In the genomic region with DNA sequence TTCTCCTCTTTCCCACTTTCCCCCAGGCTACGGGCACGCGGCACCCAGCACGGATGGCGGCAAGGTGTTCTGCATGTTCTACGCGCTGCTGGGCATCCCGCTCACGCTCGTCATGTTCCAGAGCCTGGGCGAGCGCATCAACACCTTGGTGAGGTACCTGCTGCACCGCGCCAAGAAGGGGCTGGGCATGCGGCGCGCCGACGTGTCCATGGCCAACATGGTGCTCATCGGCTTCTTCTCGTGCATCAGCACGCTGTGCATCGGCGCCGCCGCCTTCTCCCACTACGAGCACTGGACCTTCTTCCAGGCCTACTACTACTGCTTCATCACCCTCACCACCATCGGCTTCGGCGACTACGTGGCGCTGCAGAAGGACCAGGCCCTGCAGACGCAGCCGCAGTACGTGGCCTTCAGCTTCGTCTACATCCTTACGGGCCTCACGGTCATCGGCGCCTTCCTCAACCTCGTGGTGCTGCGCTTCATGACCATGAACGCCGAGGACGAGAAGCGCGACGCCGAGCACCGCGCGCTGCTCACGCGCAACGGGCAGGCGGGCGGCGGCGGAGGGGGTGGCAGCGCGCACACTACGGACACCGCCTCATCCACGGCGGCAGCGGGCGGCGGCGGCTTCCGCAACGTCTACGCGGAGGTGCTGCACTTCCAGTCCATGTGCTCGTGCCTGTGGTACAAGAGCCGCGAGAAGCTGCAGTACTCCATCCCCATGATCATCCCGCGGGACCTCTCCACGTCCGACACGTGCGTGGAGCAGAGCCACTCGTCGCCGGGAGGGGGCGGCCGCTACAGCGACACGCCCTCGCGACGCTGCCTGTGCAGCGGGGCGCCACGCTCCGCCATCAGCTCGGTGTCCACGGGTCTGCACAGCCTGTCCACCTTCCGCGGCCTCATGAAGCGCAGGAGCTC, we compare ENCODE assay signal across 11 cellular contexts. TPM values are rescaled to one million over a fixed set of nuclear protein-coding genes. Genes with fewer than 3 reads are reported as not detected.
DNase-seq lines count a peak whose midpoint lies in the region; ATAC-seq lines count a peak whose summit lies in the region.
"Had no signal": no experiment of that assay in that cellular context is flagged by ENCODE, and none has a peak within 500 bp of the region (broad histone marks: within the 10 kb centered on the region; RNA-seq: fewer than 3 reads in every experiment).

No MANE protein-coding gene starts in this region.

- peak; percentile 37 for DNase-seq in activated naive CD8-positive, alpha-beta T cell treated with anti-CD3 and anti-CD28 coated beads for 36 hours
- DNase-seq in activated naive CD8-positive, alpha-beta T cell treated with anti-CD3 and anti-CD28 coated beads, Interleukin-2, amount 50 U/mL, for 24 hours, result no peak
- peak; percentile 4 for DNase-seq in activated naive CD4-positive, alpha-beta T cell treated with Interleukin-2 at 50 U/mL for 16 hours
- DNase-seq in left kidney (ENCODE audit: low read depth, low spot score) (peak; percentile 70), Karpas-422 (no peak), AML-193 (lab: John Stamatoyannopoulos, UW) (no peak), SW 1271 (lab: John Stamatoyannopoulos, UW) (no peak)
- DNase-seq in stimulated activated naive CD8-positive, alpha-beta T cell treated with anti-CD3 and anti-CD28 coated beads, Interleukin-15, Interleukin-2, amounts not matched to agents 100 U/mL and 50 U/mL, for 24 hours, result peak; percentile 16
- DNase-seq: central memory CD4-positive, alpha-beta T cell had no signal

- no peaks in the 10 kb centered on the region for H3K4me1 ChIP-seq in Karpas-422 (ENCODE audit: low read length)

- H3K4me3 Mint-ChIP-seq in activated naive CD8-positive, alpha-beta T cell treated with anti-CD3 and anti-CD28 coated beads for 36 hours, result no peak overlapping the region
- H3K4me3 Mint-ChIP-seq in activated naive CD8-positive, alpha-beta T cell treated with anti-CD3 and anti-CD28 coated beads, Interleukin-2, amount 50 U/mL, for 24 hours, result no peak overlapping the region

- H3K4me3 ChIP-seq in Karpas-422 (ENCODE audit: low read length), result no peak overlapping the region

- H3K9me3 Mint-ChIP-seq in activated naive CD8-positive, alpha-beta T cell treated with anti-CD3 and anti-CD28 coated beads for 36 hours, result no peaks in the 10 kb centered on the region
- no peaks in the 10 kb centered on the region for H3K9me3 Mint-ChIP-seq in activated naive CD8-positive, alpha-beta T cell treated with anti-CD3 and anti-CD28 coated beads, Interleukin-2, amount 50 U/mL, for 24 hours

- H2AFZ ChIP-seq in Karpas-422 (ENCODE audit: low read length), result no peak overlapping the region

- H3K27ac ChIP-seq in Karpas-422 (ENCODE audit: low read length), result no peak overlapping the region

- H3K9me2 ChIP-seq in Karpas-422 (replicated peaks; ENCODE audit: insufficient read depth, low read length), result no peaks in the 10 kb centered on the region

- no peaks in the 10 kb centered on the region for H3K36me3 Mint-ChIP-seq in activated naive CD8-positive, alpha-beta T cell treated with anti-CD3 and anti-CD28 coated beads for 36 hours
- H3K36me3 Mint-ChIP-seq in activated naive CD8-positive, alpha-beta T cell treated with anti-CD3 and anti-CD28 coated beads, Interleukin-2, amount 50 U/mL, for 24 hours (ENCODE audit: low read depth), result no peaks in the 10 kb centered on the region
- H3K36me3 Mint-ChIP-seq: CD14-positive monocyte had no signal

- no peak for ATAC-seq in activated naive CD8-positive, alpha-beta T cell treated with anti-CD3 and anti-CD28 coated beads, Interleukin-2, amount 50 U/mL, for 24 hours
- ATAC-seq in stimulated activated naive CD8-positive, alpha-beta T cell treated with anti-CD3 and anti-CD28 coated beads, Interleukin-15, Interleukin-2, amounts not matched to agents 100 U/mL and 50 U/mL, for 24 hours, result no peak
- ATAC-seq: right cardiac atrium had no signal

- H3K4me2 ChIP-seq in Karpas-422 (ENCODE audit: low read depth, low read length, poor library complexity, severe bottlenecking), result no peak overlapping the region

- H3K36me3 ChIP-seq in Karpas-422 (ENCODE audit: insufficient read depth, low read length), result no peaks in the 10 kb centered on the region

- no peaks in the 10 kb centered on the region for H3K4me1 Mint-ChIP-seq in activated naive CD8-positive, alpha-beta T cell treated with anti-CD3 and anti-CD28 coated beads for 36 hours
- H3K4me1 Mint-ChIP-seq in activated naive CD8-positive, alpha-beta T cell treated with anti-CD3 and anti-CD28 coated beads, Interleukin-2, amount 50 U/mL, for 24 hours, result no peaks in the 10 kb centered on the region
- H3K4me1 Mint-ChIP-seq: CD14-positive monocyte had no signal

- no peaks in the 10 kb centered on the region for H3K9me3 ChIP-seq in Karpas-422 (ENCODE audit: low read length)

- peaks cover 19% of the 10 kb centered on the region for H3K27me3 Mint-ChIP-seq in activated naive CD8-positive, alpha-beta T cell treated with anti-CD3 and anti-CD28 coated beads for 36 hours
- H3K27me3 Mint-ChIP-seq in activated naive CD8-positive, alpha-beta T cell treated with anti-CD3 and anti-CD28 coated beads, Interleukin-2, amount 50 U/mL, for 24 hours, result peaks cover 8% of the 10 kb centered on the region

- no peaks in the 10 kb centered on the region for H3K79me2 ChIP-seq in Karpas-422 (ENCODE audit: low read length)

- no peaks in the 10 kb centered on the region for H4K20me1 ChIP-seq in Karpas-422 (ENCODE audit: insufficient read depth, low read depth, low read length)

- no peaks in the 10 kb centered on the region for H3K27me3 ChIP-seq in Karpas-422 (ENCODE audit: low read length)

- no peak overlapping the region for H3K9ac ChIP-seq in Karpas-422 (ENCODE audit: low read length)

- no peak overlapping the region for H3K27ac Mint-ChIP-seq in activated naive CD8-positive, alpha-beta T cell treated with anti-CD3 and anti-CD28 coated beads for 36 hours
- H3K27ac Mint-ChIP-seq in activated naive CD8-positive, alpha-beta T cell treated with anti-CD3 and anti-CD28 coated beads, Interleukin-2, amount 50 U/mL, for 24 hours, result no peak overlapping the region
- H3K27ac Mint-ChIP-seq: CD14-positive monocyte had no signal

RNA-seq across cellular contexts. Expression of a gene that starts 35.4 kb away (rescaled TPM):
- not detected for total RNA-seq in activated naive CD8-positive, alpha-beta T cell treated with anti-CD3 and anti-CD28 coated beads for 36 hours
- total RNA-seq in Karpas-422 (2014; rRNA removed; shearing (Covaris generic); ENCODE audit: low replicate concordance), result not detected in 2 replicates

RNA-seq across cellular contexts. Expression of a gene that starts 36.2 kb away (rescaled TPM):
- total RNA-seq in activated naive CD8-positive, alpha-beta T cell treated with anti-CD3 and anti-CD28 coated beads for 36 hours, result 1 to 10 TPM; 6.3 TPM
- total RNA-seq in Karpas-422 (2014; rRNA removed; shearing (Covaris generic); ENCODE audit: low replicate concordance), result 13.8 and 13.9 TPM in 2 replicates

RNA-seq across cellular contexts. Expression of a gene that starts 58.0 kb away (rescaled TPM):
- total RNA-seq in activated naive CD8-positive, alpha-beta T cell treated with anti-CD3 and anti-CD28 coated beads for 36 hours, result 10 to 100 TPM; 33.6 to 34.4 TPM
- total RNA-seq in Karpas-422 (2014; rRNA removed; shearing (Covaris generic); ENCODE audit: low replicate concordance), result 10.0 and 21.1 TPM in 2 replicates

Comparison
In these comparisons a context has a peak if more than half of its experiments do, and no peak if none do; other contexts are left out.
1. DNase-seq: peak in activated naive CD8-positive, alpha-beta T cell treated with anti-CD3 and anti-CD28 coated beads for 36 hours (single experiment), activated naive CD4-positive, alpha-beta T cell treated with Interleukin-2 at 50 U/mL for 16 hours (single experiment), left kidney (single experiment) and stimulated activated naive CD8-positive, alpha-beta T cell treated with anti-CD3 and anti-CD28 coated beads, Interleukin-15, Interleukin-2, amounts not matched to agents 100 U/mL and 50 U/mL, for 24 hours (single experiment); none in activated naive CD8-positive, alpha-beta T cell treated with anti-CD3 and anti-CD28 coated beads, Interleukin-2, amount 50 U/mL, for 24 hours (single experiment), Karpas-422 (single experiment), AML-193 (0 of 2) and SW 1271 (0 of 2).